20 cellular contexts compared by ENCODE assay signal in genomic region chr11:8344346-8344745, GRCh38.
"Had no signal": no experiment of that assay in that cellular context is flagged by ENCODE, and none has a peak within 500 bp of the region (broad histone marks: within the 10 kb centered on the region; RNA-seq: fewer than 3 reads in every experiment).

No MANE protein-coding gene starts in this region.

- ATAC-seq: Right ventricle myocardium inferior had no signal

- H3K4me3 ChIP-seq: PC-9, Peyer's patch, SJCRH30 had no signal

- H3K27me3 ChIP-seq: Peyer's patch, SJCRH30 had no signal

- H3K36me3 ChIP-seq: Peyer's patch, SJCRH30 had no signal

- DNase-seq: Kasumi-1, KBM-7, MM.1S, NCI-H1092 treated with DMSO at 0.1 percent for 48 hours, NCI-H1436, NCI-H187, NCI-H2029, NCI-H2081 treated with DMSO at 0.1 percent for 48 hours, NCI-H2171, NCI-H226, NCI-H446, NCI-H510A, NCI-H524 treated with DMSO at 0.1 percent for 48 hours, NCI-H69, NCI-H774, PC-9, Peyer's patch, SHP77 treated with DMSO at 0.1 percent for 48 hours, SJCRH30 had no signal

- H3K9me3 ChIP-seq: Peyer's patch, SJCRH30 had no signal

- H2AFZ ChIP-seq: PC-9 had no signal

- H3K4me1 ChIP-seq: Peyer's patch had no signal

- H3K27ac ChIP-seq: PC-9, Peyer's patch, SJCRH30 had no signal
